ENCODE assay signal across 10 cellular contexts in the genomic region with DNA sequence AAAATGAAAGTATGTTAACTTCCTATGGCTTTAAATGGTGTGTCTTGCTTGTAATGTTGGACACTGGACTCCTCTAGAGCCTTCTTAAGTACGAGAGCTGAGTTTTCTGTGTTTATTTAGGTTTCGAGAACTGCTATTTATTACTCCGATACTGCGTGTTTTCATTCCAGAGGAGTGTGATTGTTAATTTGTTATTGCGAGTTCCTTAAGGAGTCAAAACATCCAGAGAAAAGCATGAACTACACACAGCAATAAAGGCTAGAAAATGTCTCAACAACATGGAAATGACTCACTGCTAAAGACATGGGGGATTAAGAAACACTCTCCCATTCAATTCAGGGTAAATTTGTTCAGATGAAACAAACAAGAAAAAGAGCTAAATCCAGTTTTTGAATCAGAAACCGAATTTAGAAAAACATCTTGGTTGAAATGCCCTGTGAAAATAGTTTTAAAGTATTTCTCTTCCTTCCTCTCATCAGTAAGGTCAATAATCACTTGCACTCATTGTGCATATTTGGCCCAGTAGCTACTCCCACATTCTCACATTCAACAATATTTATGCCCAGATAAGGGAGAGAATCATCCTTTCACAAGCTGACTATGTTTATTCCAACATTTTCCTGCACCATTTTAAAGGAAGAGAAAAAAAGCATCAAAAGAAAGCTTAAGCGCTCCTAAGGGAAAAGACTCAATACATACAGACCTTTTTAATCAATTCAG. TPM values are rescaled to one million over a fixed set of nuclear protein-coding genes. Genes with fewer than 3 reads are reported as not detected.
A peak's percentile ranks its signal among the peaks of the same experiment; 100 is the strongest.
DNase-seq lines count a peak whose midpoint lies in the region; ATAC-seq and TF ChIP-seq lines count a peak whose summit lies in the region.
"Had no signal": no experiment of that assay in that cellular context is flagged by ENCODE, and none has a peak within 500 bp of the region (broad histone marks: within the 10 kb centered on the region; RNA-seq: fewer than 3 reads in every experiment).

No MANE protein-coding gene starts in this region.

- intact Hi-C loops in A673 (cut with micrococcal nuclease; ENCODE audit: unreplicated experiment): no loop called here
- intact Hi-C loops in dendritic cell treated with granulocyte-macrophage colony-stimulating factor and Interleukin-4, amounts not matched to agents 40 ng/mL and 50 ng/mL, for 4 days (cut with micrococcal nuclease): loop anchor here (2.0 to 5.0 kb wide), 2 partner anchors 38 to 55 kb away; no protein-coding TSS in a partner anchor

- TSS peak; percentile 24 for BruUV-seq in A673 (replicated peaks; lab: Mats Ljungman, UMichigan)

- peaks cover under 1% of the 10 kb centered on the region for H3K36me3 Mint-ChIP-seq in dendritic cell treated with granulocyte-macrophage colony-stimulating factor and Interleukin-4, amounts not matched to agents 40 ng/mL and 50 ng/mL, for 4 days (ENCODE audit: low read depth)

- DNase-seq in A673 (ENCODE audit: low spot score): peak; percentile 69
- DNase-seq in G401 (ENCODE audit: low spot score): no peak
- DNase-seq in hippocampal formation (lab: John Stamatoyannopoulos, UW): no peak
- DNase-seq in activated CD4-positive, CD25-positive, alpha-beta regulatory T cell treated with anti-CD3 and anti-CD28 coated beads, Interleukin-2, amount 50 U/mL, for 72 hours: no peak
- DNase-seq: activated B cell treated with CpG ODN at 0.5 μM for 24 hours, MM.1S had no signal

- POLR2A ChIA-PET in A673 (lab: Charles Lee; ENCODE audit: low non-redundant PET): interaction anchor here (0.6 to 0.7 kb wide), 3 partner anchors 285 to 1313 kb away, joined by 3 to 12 read pairs (median 9); no protein-coding TSS in a partner anchor

- in situ Hi-C loops in G401 (cut with HindIII; ENCODE audit: low sequenced_read_pairs): no loop called here

- peaks cover 69% of the 10 kb centered on the region for H3K4me1 Mint-ChIP-seq in dendritic cell treated with granulocyte-macrophage colony-stimulating factor and Interleukin-4, amounts not matched to agents 40 ng/mL and 50 ng/mL, for 4 days (ENCODE audit: low read depth)

- no peaks in the 10 kb centered on the region for H3K9me3 ChIP-seq in A673 (ENCODE audit: low read depth, low read length, poor library complexity, severe bottlenecking)
- H3K9me3 ChIP-seq in HUES48 (ENCODE audit: control insufficient read depth, insufficient read depth, low read length): no peaks in the 10 kb centered on the region
- H3K9me3 ChIP-seq in muscle layer of colon (ENCODE audit: low read length): no peaks in the 10 kb centered on the region

- H3K4me3 Mint-ChIP-seq in dendritic cell treated with granulocyte-macrophage colony-stimulating factor and Interleukin-4, amounts not matched to agents 40 ng/mL and 50 ng/mL, for 4 days: no peak overlapping the region
- H3K4me3 Mint-ChIP-seq: activated B cell treated with CpG ODN at 0.5 μM for 24 hours had no signal

- H3K9ac ChIP-seq in HUES48 (ENCODE audit: low read depth, low read length) (no peak overlapping the region), muscle layer of colon (ENCODE audit: low read length) (no peak overlapping the region)

- no peaks in the 10 kb centered on the region for H3K27me3 ChIP-seq in A673 (replicated peaks; ENCODE audit: insufficient read depth, low read depth, low read length, poor library complexity)
- H3K27me3 ChIP-seq in HUES48 (ENCODE audit: control insufficient read depth, insufficient read depth, low read length): no peaks in the 10 kb centered on the region
- no peaks in the 10 kb centered on the region for H3K27me3 ChIP-seq in muscle layer of colon (ENCODE audit: control insufficient read depth in 1 of 2, insufficient read depth in 2 of 2, low read length in 2 of 2)

- no peaks in the 10 kb centered on the region for H3K27me3 Mint-ChIP-seq in dendritic cell treated with granulocyte-macrophage colony-stimulating factor and Interleukin-4, amounts not matched to agents 40 ng/mL and 50 ng/mL, for 4 days
- H3K27me3 Mint-ChIP-seq: activated B cell treated with CpG ODN at 0.5 μM for 24 hours had no signal

- H3K4me1 ChIP-seq in A673 (ENCODE audit: insufficient read depth, low read length, poor library complexity, severe bottlenecking): peaks cover 73% of the 10 kb centered on the region
- H3K4me1 ChIP-seq in HUES48 (ENCODE audit: control insufficient read depth, insufficient read depth, low read length): peaks cover 34% of the 10 kb centered on the region
- H3K4me1 ChIP-seq in muscle layer of colon (ENCODE audit: insufficient read depth, low read length): peaks cover 53% of the 10 kb centered on the region

- H3K36me3 ChIP-seq in A673 (ENCODE audit: insufficient read depth, low read length, poor library complexity, severe bottlenecking) (no peaks in the 10 kb centered on the region), HUES48 (ENCODE audit: control insufficient read depth, insufficient read depth, low read length) (no peaks in the 10 kb centered on the region), muscle layer of colon (ENCODE audit: insufficient read depth, low read length) (no peaks in the 10 kb centered on the region)

- H3K4me3 ChIP-seq in A673 (ENCODE audit: low read depth, low read length, poor library complexity, severe bottlenecking): no peak overlapping the region
- no peak overlapping the region for H3K4me3 ChIP-seq in HUES48 (ENCODE audit: low read depth, low read length)
- H3K4me3 ChIP-seq in muscle layer of colon (ENCODE audit: low read depth in 1 of 2, low read length in 2 of 2): peak overlapping the region in 1 of 2 donors; percentile 2

- H3K9me3 Mint-ChIP-seq in dendritic cell treated with granulocyte-macrophage colony-stimulating factor and Interleukin-4, amounts not matched to agents 40 ng/mL and 50 ng/mL, for 4 days: no peaks in the 10 kb centered on the region
- H3K9me3 Mint-ChIP-seq: activated B cell treated with CpG ODN at 0.5 μM for 24 hours had no signal

- H3K27ac Mint-ChIP-seq in dendritic cell treated with granulocyte-macrophage colony-stimulating factor and Interleukin-4, amounts not matched to agents 40 ng/mL and 50 ng/mL, for 4 days: peak overlapping the region; percentile 81
- H3K27ac Mint-ChIP-seq: activated B cell treated with CpG ODN at 0.5 μM for 24 hours had no signal

- peak overlapping the region; percentile 70 for H3K27ac ChIP-seq in A673 (ENCODE audit: low read depth, low read length, poor library complexity, severe bottlenecking)
- peak overlapping the region; percentile 4 for H3K27ac ChIP-seq in HUES48 (ENCODE audit: low read depth, low read length)
- peak overlapping the region; percentile 27 for H3K27ac ChIP-seq in muscle layer of colon (ENCODE audit: low read depth, low read length)

- CTCF ChIA-PET in A673 (lab: Charles Lee): interaction anchor here (1.0 kb wide), 1 partner anchor 12 kb away, joined by 4 read pairs; no protein-coding TSS in a partner anchor

- no peak for TF ChIP-seq CTCF in A673 (conservative IDR thresholded peaks at IDR 0.05; ENCODE audit: low read depth, low read length)

- no peak for ATAC-seq in HG03460 (IDR thresholded peaks at IDR 0.05; ENCODE audit: unreplicated experiment)

RNA-seq across cellular contexts. Expression of gene ATXN1, which starts 36.0 kb away (rescaled TPM):
- total RNA-seq in A673 (2021): 25.6 and 25.7 TPM in 2 replicates
- total RNA-seq in G401 (2014; rRNA removed; shearing (Covaris generic)): under 0.01 TPM in 2 replicates

Comparison
In these comparisons a context has a peak if more than half of its experiments do, and no peak if none do; other contexts are left out.
1. H3K27ac ChIP-seq: peak in every context shown above with its lines; median percentile 70 in A673; 27 in muscle layer of colon; 4 in HUES48.
2. RNA of gene ATXN1, which starts 36.0 kb away (total RNA-seq): 25.6 to 25.7 TPM in A673; under 0.01 TPM in G401; every median in the first group is over 10 times any median in the second.